26 cellular contexts compared by ENCODE assay signal in the genomic region with DNA sequence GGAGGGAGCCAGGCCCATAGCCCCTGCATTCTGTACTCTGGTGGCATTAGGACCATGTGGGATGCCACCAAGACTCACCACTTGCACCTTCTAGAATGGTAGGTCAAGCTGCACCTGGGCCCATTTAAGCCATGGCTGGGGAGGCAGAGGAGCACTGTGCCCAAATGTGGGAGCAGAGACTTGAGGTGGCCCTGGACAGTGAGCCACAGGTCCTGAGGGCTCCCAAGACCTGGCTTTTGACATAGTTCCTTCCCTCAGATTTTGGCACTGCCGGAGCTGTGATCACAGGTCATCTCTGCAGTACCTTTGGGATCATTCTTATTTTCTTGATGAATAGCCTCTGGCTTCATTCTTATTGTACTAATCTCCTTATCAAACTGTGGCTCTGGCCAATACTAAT.
"Had no signal": no experiment of that assay in that cellular context is flagged by ENCODE, and none has a peak within 500 bp of the region (broad histone marks: within the 10 kb centered on the region; RNA-seq: fewer than 3 reads in every experiment).

No MANE protein-coding gene starts in this region.

- H3K4me1 ChIP-seq: left lung, lower lobe of right lung, right lobe of liver had no signal

- H3K4me3 ChIP-seq: left lung, lower lobe of right lung, ovary, right atrium auricular region, right lobe of liver, smooth muscle cell, stomach, suprapubic skin, thoracic aorta, tibial artery, vagina had no signal

- DNase-seq: hypothalamus; immature natural killer cell; kidney; left lung; lower lobe of right lung; mammary epithelial cell; mesenchymal stem cell; naive B cell; natural killer cell; nephron progenitor cell; right lobe of liver; stimulated activated CD4-positive, alpha-beta T cell treated with anti-CD3 and anti-CD28 coated beads, Interleukin-1b, Interleukin-23, amount 100 ng/mL, for 48 hours; stimulated activated CD4-positive, alpha-beta T cell treated with anti-CD3 and anti-CD28 coated beads, Interleukin-2, amount 100 ng/mL, for 48 hours; stimulated activated CD4-positive, alpha-beta T cell treated with anti-CD3 and anti-CD28 coated beads, Interleukin-4, amount 100 ng/mL, for 4 hours; stimulated activated CD8-positive, alpha-beta memory T cell treated with anti-CD3 and anti-CD28 coated beads, Interleukin-4, amount 100 ng/mL, for 48 hours; stimulated activated naive B cell treated with anti-CD40 and anti-IgM and Interleukin-4, amounts not matched to agents 10 μg/mL and 1 μg/mL and 100 μg/mL, for 72 hours; stimulated activated naive CD8-positive, alpha-beta T cell treated with anti-CD3 and anti-CD28 coated beads, Interleukin-15, Interleukin-2, amounts not matched to agents 100 U/mL and 50 U/mL, for 24 hours; stomach; tibial artery had no signal

- H3K27me3 ChIP-seq: left lung, ovary, right atrium auricular region, right lobe of liver, stomach, suprapubic skin, tibial artery, vagina had no signal

- ATAC-seq: left colon; left lung; lower lobe of right lung; natural killer cell; right lobe of liver; stimulated activated naive B cell treated with anti-CD40 and anti-IgM and Interleukin-4, amounts not matched to agents 10 μg/mL and 1 μg/mL and 100 μg/mL, for 72 hours; stimulated activated naive CD8-positive, alpha-beta T cell treated with anti-CD3 and anti-CD28 coated beads, Interleukin-15, Interleukin-2, amounts not matched to agents 100 U/mL and 50 U/mL, for 24 hours had no signal

- H3K4me2 ChIP-seq: smooth muscle cell had no signal

- H3K27ac ChIP-seq: left lung, lower lobe of right lung, ovary, right atrium auricular region, right lobe of liver, stomach, suprapubic skin, thoracic aorta, tibial artery, vagina had no signal

- H3K9me3 ChIP-seq: left lung, lower lobe of right lung, ovary, right atrium auricular region, right lobe of liver, suprapubic skin, thoracic aorta, tibial artery, vagina had no signal

- H3K36me3 ChIP-seq: left lung, lower lobe of right lung, ovary, right atrium auricular region, right lobe of liver, stomach, suprapubic skin, thoracic aorta, tibial artery, vagina had no signal
